10 cellular contexts compared by ENCODE assay signal in the genomic region with DNA sequence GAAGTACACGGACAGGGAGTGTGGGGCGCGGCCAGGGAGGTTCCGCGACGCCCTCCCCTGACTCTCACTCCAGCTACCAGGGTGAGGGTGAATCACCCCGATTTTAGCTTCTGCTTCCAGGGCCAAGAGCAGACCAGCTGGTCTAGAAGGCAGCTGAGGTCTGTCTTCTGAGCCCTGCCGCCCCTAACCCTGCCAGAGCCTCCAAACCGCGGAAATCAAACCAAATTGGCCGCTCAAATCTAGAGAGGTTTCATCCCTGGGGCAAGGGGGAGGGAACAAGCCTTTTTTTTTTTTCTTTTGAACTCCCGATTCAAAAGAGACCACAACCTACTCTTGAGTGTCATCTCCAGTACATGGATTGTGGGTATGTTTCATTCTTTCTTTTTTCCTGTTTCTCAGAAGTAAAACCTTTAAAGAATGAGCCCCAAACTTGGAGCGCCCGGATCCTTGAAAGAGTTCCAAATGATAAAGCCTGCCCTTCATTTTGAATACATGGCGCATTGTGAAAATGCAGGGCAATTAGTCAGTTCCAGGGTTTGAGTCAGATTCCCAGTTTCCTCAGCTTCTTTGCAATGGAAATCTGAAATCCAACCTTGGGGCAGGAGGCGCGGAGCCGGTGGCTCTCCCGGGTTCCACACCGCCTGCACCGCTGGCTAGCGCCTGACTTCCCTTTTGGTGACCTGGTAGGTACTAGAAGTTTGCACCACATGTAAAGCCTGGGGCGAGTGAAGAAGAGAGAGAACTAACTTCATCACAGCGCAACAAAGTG. TPM values are rescaled to one million over a fixed set of nuclear protein-coding genes. Genes with fewer than 3 reads are reported as not detected.
A peak's percentile ranks its signal among the peaks of the same experiment; 100 is the strongest.
DNase-seq lines count a peak whose midpoint lies in the region; ATAC-seq and TF ChIP-seq lines count a peak whose summit lies in the region.
"Had no signal": no experiment of that assay in that cellular context is flagged by ENCODE, and none has a peak within 500 bp of the region (broad histone marks: within the 10 kb centered on the region; RNA-seq: fewer than 3 reads in every experiment).

No MANE protein-coding gene starts in this region.

- no peak overlapping the region for H2BK120ac ChIP-seq in neuronal stem cell (ENCODE audit: low read depth, low read length)

- no peaks in the 10 kb centered on the region for H3K9me3 ChIP-seq in BLaER1
- H3K9me3 ChIP-seq in SK-N-MC (ENCODE audit: low read depth, low read length) = no peaks in the 10 kb centered on the region
- no peaks in the 10 kb centered on the region for H3K9me3 ChIP-seq in neuronal stem cell (replicated peaks in 1 of 2; ENCODE audit: control insufficient read depth in 2 of 2, insufficient read depth in 1 of 2, low read depth in 1 of 2, low read length in 2 of 2)
- no peaks in the 10 kb centered on the region for H3K9me3 ChIP-seq in HAP-1

- WGBS in neuronal stem cell (ENCODE audit: extremely low coverage in 2 of 2, insufficient read length in 2 of 2, insufficient replicate concordance in 1 of 2), 2 donors = no CpG with 5 or more reads among the region's 24 CpGs

- H3K4me1 ChIP-seq in BLaER1 (peaks cover 31% of the 10 kb centered on the region), foreskin keratinocyte (peaks cover 22% of the 10 kb centered on the region), neuronal stem cell (ENCODE audit: control insufficient read depth in 2 of 2, insufficient read depth in 1 of 2, low read depth in 1 of 2, low read length in 2 of 2) (peaks cover 22 to 45% of the 10 kb centered on the region in 2 donors), HAP-1 (peaks cover 36% of the 10 kb centered on the region)

- in situ Hi-C loops in HAP-1 (cut with MboI; ENCODE audit: low sequenced_read_pairs) = no loop called here

- DNase-seq in SK-N-MC (ENCODE audit: low read depth, low spot score) = no peak
- peak; percentile 51 to 78 for DNase-seq in foreskin keratinocyte
- DNase-seq in neuronal stem cell (ENCODE audit: low spot score) = peak; percentile 36
- no peak for DNase-seq in RKO (ENCODE audit: low spot score)
- DNase-seq in HAP-1 (ENCODE audit: low spot score in 2 of 2) = no peak
- no peak for DNase-seq in NCI-H1436 treated with DMSO at 0.1 percent for 48 hours (lab: John Stamatoyannopoulos, UW)
- DNase-seq in GM10266 (ENCODE audit: extremely low spot score) = no peak
- DNase-seq: activated CD4-positive, alpha-beta T cell treated with anti-CD3 and anti-CD28 coated beads for 1 hour; NCI-H1930 had no signal

- H3K9ac ChIP-seq in BLaER1 = no peak overlapping the region
- H3K9ac ChIP-seq in SK-N-MC (ENCODE audit: insufficient read length) = no peak overlapping the region
- H3K9ac ChIP-seq in neuronal stem cell (ENCODE audit: low read depth, low read length, poor library complexity) = no peak overlapping the region

- no peak overlapping the region for H4K91ac ChIP-seq in neuronal stem cell (ENCODE audit: low read depth, low read length, poor library complexity)

- no peak overlapping the region for H4K8ac ChIP-seq in neuronal stem cell (ENCODE audit: low read depth, low read length)

- no peak overlapping the region for H3K4ac ChIP-seq in neuronal stem cell (ENCODE audit: low read length)

- H3K79me1 ChIP-seq in neuronal stem cell (ENCODE audit: low read depth, low read length) = no peaks in the 10 kb centered on the region

- no peak overlapping the region for H2BK5ac ChIP-seq in neuronal stem cell (ENCODE audit: low read length)

- H2BK15ac ChIP-seq in neuronal stem cell (ENCODE audit: low read length) = no peak overlapping the region

- peak overlapping the region; percentile 59 for H2AFZ ChIP-seq in neuronal stem cell (ENCODE audit: low read length)

- H3K27ac ChIP-seq in BLaER1 (no peak overlapping the region), SK-N-MC (no peak overlapping the region), foreskin keratinocyte (peak overlapping the region; percentile 80), neuronal stem cell (replicated peaks; ENCODE audit: low read length) (no peak overlapping the region)

- H4K20me1 ChIP-seq in BLaER1 = peaks cover 92% of the 10 kb centered on the region

- ATAC-seq in foreskin keratinocyte = peak; percentile 79

- no peak for TF ChIP-seq CTCF in foreskin keratinocyte (conservative IDR thresholded peaks at IDR 0.05)
- TF ChIP-seq CTCF in GM10266 (IDR thresholded peaks at IDR 0.05; ENCODE audit: control insufficient read depth, insufficient read depth, low read depth, missing control alignments) = no peak

- H3K4me2 ChIP-seq in BLaER1 (peak overlapping the region; percentile 59), neuronal stem cell (ENCODE audit: insufficient read depth, low read length, poor library complexity, severe bottlenecking) (no peak overlapping the region)

- peak overlapping the region; percentile 46 for H3K18ac ChIP-seq in neuronal stem cell (ENCODE audit: low read length)

- H3K4me3 ChIP-seq in BLaER1 = 0 out of 2 replicates have a peak overlapping the region, but pooled peaks have one; percentile 12
- peak overlapping the region; percentile 38 for H3K4me3 ChIP-seq in SK-N-MC
- peak overlapping the region in 1 of 2 donors; percentile 2 for H3K4me3 ChIP-seq in neuronal stem cell (ENCODE audit: low read length in 2 of 2)
- H3K4me3 ChIP-seq in HAP-1 = no peak overlapping the region

- H3K23ac ChIP-seq in neuronal stem cell (ENCODE audit: low read depth, low read length, poor library complexity) = no peak overlapping the region

- H3K27me3 ChIP-seq in BLaER1 (peaks cover 100% of the 10 kb centered on the region), foreskin keratinocyte (no peaks in the 10 kb centered on the region), neuronal stem cell (ENCODE audit: control insufficient read depth in 3 of 3, insufficient read depth in 3 of 3, low read depth in 1 of 3, low read length in 3 of 3) (peaks cover 14 to 77% (median 40%) of the 10 kb centered on the region in 3 experiments), HAP-1 (ENCODE audit: low read depth) (no peaks in the 10 kb centered on the region)

- no peak overlapping the region for H2BK12ac ChIP-seq in neuronal stem cell (ENCODE audit: low read length)

- no peak overlapping the region for H3K14ac ChIP-seq in neuronal stem cell (ENCODE audit: low read length)

- H3K36me3 ChIP-seq in BLaER1 (no peaks in the 10 kb centered on the region), SK-N-MC (ENCODE audit: insufficient read depth, low read length) (no peaks in the 10 kb centered on the region), neuronal stem cell (replicated peaks in 1 of 2; ENCODE audit: control insufficient read depth in 2 of 2, insufficient read depth in 2 of 2, low read length in 2 of 2) (no peaks in the 10 kb centered on the region), HAP-1 (replicated peaks) (no peaks in the 10 kb centered on the region)

- H2AK5ac ChIP-seq in neuronal stem cell (ENCODE audit: low read depth, low read length) = peak overlapping the region; percentile 93

RNA-seq across cellular contexts. Expression of a gene that starts 16.5 kb away (rescaled TPM):
- total RNA-seq in foreskin keratinocyte = 5.9 and 8.9 TPM in 2 replicates
- polyA plus RNA-seq in foreskin keratinocyte = 1.1 and 1.2 TPM in 2 replicates
- 1.8 TPM for polyA plus RNA-seq in neuronal stem cell (2013, experiment 1 of 2)
- 2.1 TPM for polyA plus RNA-seq in neuronal stem cell (2013, experiment 2 of 2)

Comparison
In these comparisons a context has a peak if more than half of its experiments do, and no peak if none do; other contexts are left out.
1. DNase-seq: peak in foreskin keratinocyte (2 of 2) and neuronal stem cell (single experiment); none in SK-N-MC (single experiment), RKO (single experiment), HAP-1 (0 of 2), NCI-H1436 treated with DMSO at 0.1 percent for 48 hours (single experiment) and GM10266 (single experiment).